In the genomic region with DNA sequence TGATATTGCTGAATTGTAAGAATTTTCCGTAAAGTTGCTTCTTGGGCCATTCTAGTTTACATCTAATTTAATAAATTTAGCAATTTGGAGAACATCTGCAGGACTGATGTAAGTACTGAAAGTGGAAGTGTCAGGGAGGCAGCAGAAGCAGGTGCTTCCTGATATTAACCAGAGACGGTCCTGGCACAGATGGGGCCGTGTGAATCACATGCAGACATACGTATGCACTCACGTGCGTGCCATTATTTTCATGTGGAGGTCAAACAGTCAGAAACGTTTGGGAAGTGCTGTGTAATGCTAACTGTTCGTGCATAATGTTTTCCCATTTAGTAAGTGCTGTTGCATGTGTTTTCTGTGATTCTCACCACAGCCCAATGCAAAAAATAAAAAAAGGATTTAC, we compare ENCODE assay signal across 8 cellular contexts.
DNase-seq lines count a peak whose midpoint lies in the region; ATAC-seq, FAIRE-seq and TF ChIP-seq lines count a peak whose summit lies in the region.

No MANE protein-coding gene starts in this region.

- H3K27me3 ChIP-seq in IMR-90 (ENCODE audit: control insufficient read depth, insufficient read depth, low read length): no peaks in the 10 kb centered on the region

- no peak overlapping the region for H4K91ac ChIP-seq in IMR-90 (ENCODE audit: insufficient read depth, low read depth, low read length)

- no peak overlapping the region for H2BK5ac ChIP-seq in IMR-90 (ENCODE audit: low read depth, low read length, poor library complexity, severe bottlenecking)

- peaks cover 9% of the 10 kb centered on the region for H3K36me3 ChIP-seq in IMR-90 (ENCODE audit: control insufficient read depth, insufficient read depth, low read length)

- peaks cover 59 to 82% of the 10 kb centered on the region in 2 experiments for H3K79me1 ChIP-seq in IMR-90 (ENCODE audit: low read depth in 1 of 2, low read length in 2 of 2)

- H2BK120ac ChIP-seq in IMR-90 (ENCODE audit: low read depth, low read length): no peak overlapping the region

- H3K9me3 ChIP-seq in IMR-90 (ENCODE audit: control insufficient read depth, insufficient read depth, low read length): no peaks in the 10 kb centered on the region

- H3K4me3 ChIP-seq in IMR-90 (ENCODE audit: insufficient read depth, low read depth, low read length): no peak overlapping the region
- H3K4me3 ChIP-seq in skeletal muscle cell (ENCODE audit: low read depth, low read length): no peak overlapping the region

- WGBS in IMR-90 (ENCODE audit: extremely low coverage in 2 of 2, insufficient read length in 1 of 2), 2 experiments: 77% methylated on average over 5 of the region's 8 CpGs; no CpG with 5 or more reads in 1 of the 2 experiments

- H2BK20ac ChIP-seq in IMR-90 (ENCODE audit: low read depth, low read length): no peak overlapping the region

- no peak overlapping the region for H3K23ac ChIP-seq in IMR-90 (ENCODE audit: low read depth, low read length)

- TF ChIP-seq POLR2A in IMR-90 (IDR thresholded peaks at IDR 0.05; ENCODE audit: low read depth, low read length): no peak

- H3K18ac ChIP-seq in IMR-90 (ENCODE audit: low read depth, low read length): no peak overlapping the region

- no peak overlapping the region for H3K4me2 ChIP-seq in IMR-90 (ENCODE audit: low read depth, low read length)

- intact Hi-C loops in IMR-90 (cut with micrococcal nuclease): no loop called here

- POLR2A ChIA-PET in IMR-90 (lab: Charles Lee; ENCODE audit: unreplicated experiment): no interaction called here

- no TSS peak for BruUV-seq in IMR-90 (replicated peaks; lab: Mats Ljungman, UMichigan)

- dilution Hi-C loops in IMR-90 (cut with HindIII; ENCODE audit: low sequenced_read_pairs, unreplicated experiment): no loop called here

- H3K4me1 ChIP-seq in IMR-90 (ENCODE audit: control insufficient read depth, insufficient read depth, low read length): peaks cover 6% of the 10 kb centered on the region

- H2BK15ac ChIP-seq in IMR-90 (ENCODE audit: low read depth, low read length): no peak overlapping the region

- TF ChIP-seq CTCF in GM20000 (IDR thresholded peaks at IDR 0.05; ENCODE audit: extremely low read depth, missing control alignments) (no peak), IMR-90 (conservative IDR thresholded peaks at IDR 0.05; ENCODE audit: low read depth, low read length) (no peak)

- no peak overlapping the region for H2AK9ac ChIP-seq in IMR-90 (replicated peaks; ENCODE audit: low read depth, low read length, poor library complexity)

- H3K4ac ChIP-seq in IMR-90 (ENCODE audit: low read depth, low read length): no peak overlapping the region

- H3K9me1 ChIP-seq in IMR-90 (ENCODE audit: insufficient read depth, low read length): peaks cover 17% of the 10 kb centered on the region; the same call in 1 of the 2 replicates

- H3K14ac ChIP-seq in IMR-90 (replicated peaks; ENCODE audit: low read depth, low read length): no peak overlapping the region

- H4K20me1 ChIP-seq in IMR-90 (ENCODE audit: insufficient read depth, low read length): peaks cover 60% of the 10 kb centered on the region

- no peak overlapping the region for H4K5ac ChIP-seq in IMR-90 (ENCODE audit: low read depth, low read length)

- no peak overlapping the region for H3K27ac ChIP-seq in IMR-90 (ENCODE audit: insufficient read depth, low read length)

- DNase-seq in CD1c-positive myeloid dendritic cell (ENCODE audit: extremely low spot score) (peak; percentile 93), GM20000 (ENCODE audit: low spot score) (peak; percentile 84), IMR-90 (peak; percentile 18), skeletal muscle cell (ENCODE audit: low read depth) (peak; percentile 21), NCI-H1694 treated with DMSO at 0.1 percent for 48 hours (lab: John Stamatoyannopoulos, UW) (no peak), GOT3 (lab: John Stamatoyannopoulos, UW) (no peak)
- peak; percentile 45 to 55 for DNase-seq in activated CD4-positive, alpha-beta T cell treated with anti-CD3 and anti-CD28 coated beads for 24 hours (ENCODE audit: low read depth in 2 of 2)

- in situ Hi-C loops in IMR-90 (cut with MboI; ENCODE audit: low sequenced_read_pairs): no loop called here

- peak; percentile 37 for FAIRE-seq in endometrium (lab: Jason Lieb, UNC)

- no peak overlapping the region for H2AFZ ChIP-seq in IMR-90 (replicated peaks; ENCODE audit: low read length, poor library complexity)

- CTCF ChIA-PET in IMR-90 (lab: Yijun Ruan, JAX): no interaction called here

- ATAC-seq in IMR-90 (ENCODE audit: low read depth): no peak

- no peak overlapping the region for H3K56ac ChIP-seq in IMR-90 (ENCODE audit: extremely low read depth, insufficient read depth, low read length)

- TF ChIP-seq RAD21 in IMR-90 (IDR thresholded peaks at IDR 0.05; ENCODE audit: low read length): no peak

- no peak overlapping the region for H4K8ac ChIP-seq in IMR-90 (ENCODE audit: low read depth in 2 of 2, low read length in 2 of 2)

- H3K9ac ChIP-seq in IMR-90 (ENCODE audit: low read depth, low read length): no peak overlapping the region

- no peak overlapping the region for H2AK5ac ChIP-seq in IMR-90 (ENCODE audit: low read depth, low read length)

TF ChIP-seq in IMR-90, 13 proteins besides CTCF, POLR2A, EP300 and RAD21:
- no peak for TF ChIP-seq RCOR1 (IDR thresholded peaks at IDR 0.05; ENCODE audit: insufficient replicate concordance, low read length)
- no peak for TF ChIP-seq FOS (IDR thresholded peaks at IDR 0.05; ENCODE audit: low read depth, low read length)
- TF ChIP-seq MAFK (IDR thresholded peaks at IDR 0.05; ENCODE audit: low read depth, low read length): no peak
- no peak for TF ChIP-seq CHD1 (IDR thresholded peaks at IDR 0.05; ENCODE audit: low read depth, low read length)
- no peak for TF ChIP-seq CEBPB (IDR thresholded peaks at IDR 0.05; ENCODE audit: low read depth, low read length)
- no peak for TF ChIP-seq SMC3 (IDR thresholded peaks at IDR 0.05; ENCODE audit: low read depth, low read length)
- TF ChIP-seq NFE2L2 (IDR thresholded peaks at IDR 0.05; ENCODE audit: low read depth, low read length): no peak
- TF ChIP-seq, protein P1, sequence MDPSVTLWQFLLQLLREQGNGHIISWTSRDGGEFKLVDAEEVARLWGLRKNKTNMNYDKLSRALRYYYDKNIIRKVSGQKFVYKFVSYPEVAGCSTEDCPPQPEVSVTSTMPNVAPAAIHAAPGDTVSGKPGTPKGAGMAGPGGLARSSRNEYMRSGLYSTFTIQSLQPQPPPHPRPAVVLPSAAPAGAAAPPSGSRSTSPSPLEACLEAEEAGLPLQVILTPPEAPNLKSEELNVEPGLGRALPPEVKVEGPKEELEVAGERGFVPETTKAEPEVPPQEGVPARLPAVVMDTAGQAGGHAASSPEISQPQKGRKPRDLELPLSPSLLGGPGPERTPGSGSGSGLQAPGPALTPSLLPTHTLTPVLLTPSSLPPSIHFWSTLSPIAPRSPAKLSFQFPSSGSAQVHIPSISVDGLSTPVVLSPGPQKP (IDR thresholded peaks at IDR 0.05; ENCODE audit: borderline replicate concordance, low read depth, low read length): no peak
- no peak for TF ChIP-seq MXI1 (IDR thresholded peaks at IDR 0.05; ENCODE audit: borderline replicate concordance, low read depth, low read length)
- TF ChIP-seq, protein P2, sequence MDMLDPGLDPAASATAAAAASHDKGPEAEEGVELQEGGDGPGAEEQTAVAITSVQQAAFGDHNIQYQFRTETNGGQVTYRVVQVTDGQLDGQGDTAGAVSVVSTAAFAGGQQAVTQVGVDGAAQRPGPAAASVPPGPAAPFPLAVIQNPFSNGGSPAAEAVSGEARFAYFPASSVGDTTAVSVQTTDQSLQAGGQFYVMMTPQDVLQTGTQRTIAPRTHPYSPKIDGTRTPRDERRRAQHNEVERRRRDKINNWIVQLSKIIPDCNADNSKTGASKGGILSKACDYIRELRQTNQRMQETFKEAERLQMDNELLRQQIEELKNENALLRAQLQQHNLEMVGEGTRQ (IDR thresholded peaks at IDR 0.05; ENCODE audit: low read depth, low read length): no peak
- no peak for TF ChIP-seq RFX5 (IDR thresholded peaks at IDR 0.05; ENCODE audit: low read depth, low read length)
- TF ChIP-seq MAZ (IDR thresholded peaks at IDR 0.05; ENCODE audit: borderline replicate concordance, low read depth, low read length): no peak
- no peak for TF ChIP-seq BHLHE40 (IDR thresholded peaks at IDR 0.05; ENCODE audit: low read depth, low read length)

Comparison
In these comparisons a context has a peak if more than half of its experiments do, and no peak if none do; other contexts are left out.
1. DNase-seq: peak in CD1c-positive myeloid dendritic cell (single experiment), GM20000 (single experiment), IMR-90 (single experiment), activated CD4-positive, alpha-beta T cell treated with anti-CD3 and anti-CD28 coated beads for 24 hours (2 of 2) and skeletal muscle cell (single experiment); none in NCI-H1694 treated with DMSO at 0.1 percent for 48 hours (single experiment) and GOT3 (single experiment).